8 cellular contexts compared by ENCODE assay signal in the genomic region with DNA sequence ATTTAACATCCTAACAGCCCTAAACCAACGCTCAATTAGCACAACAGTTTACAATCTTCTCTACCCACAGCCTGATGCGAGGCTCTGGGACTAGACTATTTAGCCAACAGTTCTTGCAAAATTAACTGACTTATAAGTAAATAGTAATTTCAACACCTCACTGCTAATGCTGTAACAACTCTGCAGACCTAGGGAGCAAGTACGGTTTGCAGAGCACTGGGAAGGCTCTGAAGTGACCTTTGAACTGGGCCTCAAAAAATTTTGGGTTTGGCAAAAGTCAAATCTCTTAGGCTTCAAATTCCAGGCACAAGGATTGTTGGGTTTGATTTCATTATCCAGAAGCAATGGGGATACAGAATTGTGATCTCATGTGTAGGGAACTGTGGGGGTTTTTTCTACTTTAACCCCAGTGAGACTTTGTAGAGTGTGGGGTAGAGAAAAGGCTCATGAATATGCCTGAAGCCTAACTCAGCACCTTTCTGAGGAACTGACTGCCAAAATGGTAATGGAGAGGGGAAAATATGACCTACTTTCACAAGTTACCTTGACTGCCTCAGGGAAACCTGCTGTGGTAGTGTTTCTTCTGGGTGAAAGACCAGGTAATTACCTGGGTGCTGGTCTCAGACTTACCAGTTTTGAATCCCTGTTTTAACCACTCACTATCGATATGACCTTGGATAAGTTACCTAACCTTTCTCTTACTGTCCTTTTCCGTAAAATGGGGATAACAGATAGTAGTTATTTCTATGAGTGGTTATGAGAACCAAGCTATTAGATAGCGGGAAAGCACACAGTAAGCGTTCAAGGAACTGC. TPM values are rescaled to one million over a fixed set of nuclear protein-coding genes. Genes with fewer than 3 reads are reported as not detected.
DNase-seq lines count a peak whose midpoint lies in the region; ATAC-seq and TF ChIP-seq lines count a peak whose summit lies in the region.

No MANE protein-coding gene starts in this region.

- in situ Hi-C loops in gastrocnemius medialis (cut with MboI; ENCODE audit: low sequenced_read_pairs in 4 of 4): no loop called here

- H3K18ac ChIP-seq in H9 (ENCODE audit: insufficient read length, low read depth, low read length): no peak overlapping the region

- H3K27me3 ChIP-seq in H9 (ENCODE audit: insufficient read depth, low read length) (no peaks in the 10 kb centered on the region), esophagus squamous epithelium (no peaks in the 10 kb centered on the region), gastrocnemius medialis (no peaks in the 10 kb centered on the region)

- H3K27ac ChIP-seq in H9 (ENCODE audit: insufficient read length, low read depth, low read length): no peak overlapping the region
- H3K27ac ChIP-seq in RWPE1: peak overlapping the region; percentile 98
- peak overlapping the region; percentile 87 to 98 (median 96) for H3K27ac ChIP-seq in esophagus squamous epithelium
- H3K27ac ChIP-seq in gastrocnemius medialis: peak overlapping the region; percentile 92 to 98 (median 94)

- H2BK20ac ChIP-seq in H9 (ENCODE audit: low read depth, low read length, poor library complexity, severe bottlenecking): no peak overlapping the region

- no peak overlapping the region for H2AK5ac ChIP-seq in H9 (ENCODE audit: insufficient read length, low read length)

- H2BK12ac ChIP-seq in H9 (ENCODE audit: insufficient read length, low read depth, low read length): no peak overlapping the region

- intact Hi-C loops in esophagus squamous epithelium (cut with DNase I) (no loop called here), gastrocnemius medialis (cut with DNase I; ENCODE audit: low total_unique reads) (loop anchor here (2.0 to 5.0 kb wide), 2 partner anchors 22 to 71 kb away; partner anchors contain the start of genes CCDC28B and KPNA6)

- peaks cover 28 to 33% of the 10 kb centered on the region in 2 experiments for H3K4me1 Mint-ChIP-seq in H9

- H3K4ac ChIP-seq in H9 (ENCODE audit: low read depth, low read length): no peak overlapping the region

- no peak for ATAC-seq in gastrocnemius medialis
- no peak for ATAC-seq in HG03139 (IDR thresholded peaks at IDR 0.05; ENCODE audit: unreplicated experiment)

- no peak overlapping the region for H4K91ac ChIP-seq in H9 (ENCODE audit: insufficient read length, low read depth, low read length)

- peak overlapping the region; percentile 45 to 81 (median 70) for H3K4me3 ChIP-seq in esophagus squamous epithelium
- peak overlapping the region; percentile 69 to 84 (median 76) for H3K4me3 ChIP-seq in gastrocnemius medialis

- H2AFZ ChIP-seq in H9 (ENCODE audit: low read length): no peak overlapping the region

- H3K79me1 ChIP-seq in H9 (ENCODE audit: insufficient read depth, low read depth, low read length, poor library complexity, severe bottlenecking): peaks cover 6% of the 10 kb centered on the region

- H3K56ac ChIP-seq in H9 (ENCODE audit: insufficient read length, low read depth, low read length): no peak overlapping the region

- no peak overlapping the region for H3T11ph ChIP-seq in H9 (ENCODE audit: low read length)

- H3K23me2 ChIP-seq in H9 (ENCODE audit: insufficient read length, low read depth, low read length, poor library complexity, severe bottlenecking): peaks cover 7% of the 10 kb centered on the region

- TF ChIP-seq POLR2A in esophagus squamous epithelium (IDR thresholded peaks at IDR 0.05) (no peak), gastrocnemius medialis (IDR thresholded peaks at IDR 0.05) (no peak)

- no peak overlapping the region for H4K8ac ChIP-seq in H9 (replicated peaks; ENCODE audit: insufficient read length, low read depth, low read length)

- H2BK15ac ChIP-seq in H9 (ENCODE audit: low read depth, low read length): no peak overlapping the region

- H3K36me3 Mint-ChIP-seq in H9 (ENCODE audit: insufficient read depth in 1 of 3, low read depth in 3 of 3): peaks cover 24 to 51% (median 38%) of the 10 kb centered on the region in 3 experiments; a peak in 6 of 7 replicates

- H3K9ac ChIP-seq in H9 (ENCODE audit: extremely low read depth, insufficient read length, low read length): no peak overlapping the region

- H3K23ac ChIP-seq in H9 (ENCODE audit: insufficient read length, low read depth, low read length): no peak overlapping the region

- no peak overlapping the region for H3K14ac ChIP-seq in H9 (ENCODE audit: insufficient read depth, low read length)

- H2BK5ac ChIP-seq in H9 (ENCODE audit: insufficient read length, low read length): no peak overlapping the region

- H3K27ac Mint-ChIP-seq in H9: peak overlapping the region in 2 of 3 experiments; percentile 89 to 90; a peak in 4 of 7 replicates

- CTCF ChIA-PET in RWPE1 (lab: Yijun Ruan, JAX): interaction anchor here (0.6 to 0.8 kb wide), 4 partner anchors 43 to 63 kb away, joined by 3 to 5 read pairs (median 4); no protein-coding TSS in a partner anchor

- TF ChIP-seq CTCF in H9 (conservative IDR thresholded peaks at IDR 0.05) (no peak), RWPE1 (conservative IDR thresholded peaks at IDR 0.05; ENCODE audit: low read depth) (no peak), esophagus squamous epithelium (IDR thresholded peaks at IDR 0.05) (no peak), gastrocnemius medialis (IDR thresholded peaks at IDR 0.05 in 4 of 5, conservative IDR thresholded peaks at IDR 0.05 in 1 of 5) (no peak)

- no peak overlapping the region for H4K5ac ChIP-seq in H9 (ENCODE audit: insufficient read length, low read depth, low read length)

- peak overlapping the region; percentile 86 to 92 for H3K4me3 Mint-ChIP-seq in H9

- no peaks in the 10 kb centered on the region for H4K20me1 ChIP-seq in H9 (ENCODE audit: control insufficient read depth, insufficient read depth, insufficient read length)

- DNase-seq in H9: no peak
- DNase-seq in RWPE1 (ENCODE audit: low spot score): no peak
- no peak for DNase-seq in esophagus squamous epithelium (lab: John Stamatoyannopoulos, UW)
- DNase-seq in gastrocnemius medialis: peak in 1 of 2 donors; percentile 5
- DNase-seq in NCI-H748 (lab: John Stamatoyannopoulos, UW; ENCODE audit: unreplicated experiment): no peak
- DNase-seq in activated CD4-positive, CD25-positive, alpha-beta regulatory T cell (lab: John Stamatoyannopoulos, UW): no peak
- DNase-seq in C1 segment of cervical spinal cord (lab: John Stamatoyannopoulos, UW): no peak

- H3K9me3 Mint-ChIP-seq in H9: no peaks in the 10 kb centered on the region

- H3K4me1 ChIP-seq in H9 (ENCODE audit: insufficient read depth, low read length): peaks cover 6% of the 10 kb centered on the region
- peaks cover 16 to 46% (median 34%) of the 10 kb centered on the region in 3 donors for H3K4me1 ChIP-seq in esophagus squamous epithelium
- peaks cover 26 to 30% of the 10 kb centered on the region in 2 donors for H3K4me1 ChIP-seq in gastrocnemius medialis

- no peak overlapping the region for H2BK120ac ChIP-seq in H9 (ENCODE audit: low read depth, low read length, poor library complexity, severe bottlenecking)

- H3K27me3 Mint-ChIP-seq in H9 (ENCODE audit: low read depth): no peaks in the 10 kb centered on the region

- peaks cover 0 to 42% (median 0%) of the 10 kb centered on the region in 3 donors for H3K36me3 ChIP-seq in esophagus squamous epithelium
- peaks cover 0 to 28% of the 10 kb centered on the region in 2 donors for H3K36me3 ChIP-seq in gastrocnemius medialis

- no CpG with 5 or more reads among the region's 7 CpGs for WGBS in H9 (ENCODE audit: extremely low coverage, insufficient read length, low lambda C conversion rate)
- 75 to 83% methylated on average over 7 of the region's 7 CpGs for WGBS in esophagus squamous epithelium, 2 donors

- POLR2A ChIA-PET in RWPE1 (lab: Yijun Ruan, JAX; ENCODE audit: low non-redundant PET): interaction anchor here (1.0 kb wide), 1 partner anchor 27 kb away, joined by 5 read pairs; the partner anchor contains the start of gene IQCC

- peak overlapping the region; percentile 11 for H3K4me2 ChIP-seq in H9 (ENCODE audit: insufficient read depth, insufficient read length, low read length)

- H3K79me2 ChIP-seq in H9 (ENCODE audit: insufficient read depth, low read length): peaks cover 4% of the 10 kb centered on the region; the same call in 1 of the 2 replicates

- no peaks in the 10 kb centered on the region for H3K9me3 ChIP-seq in H9 (ENCODE audit: control insufficient read depth, low read depth, low read length)
- H3K9me3 ChIP-seq in esophagus squamous epithelium: no peaks in the 10 kb centered on the region
- H3K9me3 ChIP-seq in gastrocnemius medialis: no peaks in the 10 kb centered on the region

RNA-seq across cellular contexts. Expression of gene TXLNA, which starts 0.9 kb away (rescaled TPM):
- 67.3 and 69.4 TPM in 2 replicates for total RNA-seq in H9 (2021)
- total RNA-seq in esophagus squamous epithelium: 10 to 100 TPM; 34.5 to 54.0 (median 40.7) TPM
- 10 to 100 TPM; 15.7 to 21.0 (median 17.6) TPM for total RNA-seq in gastrocnemius medialis

RNA-seq across cellular contexts. Expression of gene CCDC28B, which starts 21.8 kb away (rescaled TPM):
- total RNA-seq in H9 (2021) (20.7 and 21.3 TPM in 2 replicates), esophagus squamous epithelium (1 to 10 TPM in 3 of 4 donors, under 1 TPM in 1; 0.88 to 2.9 (median 1.6) TPM), gastrocnemius medialis (10 to 100 TPM; 16.4 to 79.0 (median 56.8) TPM)

RNA-seq across cellular contexts. Expression of gene IQCC, which starts 26.9 kb away (rescaled TPM):
- total RNA-seq in H9 (2021) (5.1 and 5.3 TPM in 2 replicates), esophagus squamous epithelium (1 to 10 TPM in 2 of 4 donors, under 1 TPM in 2; 0.66 to 2.0 (median 1.1) TPM), gastrocnemius medialis (under 1 TPM; 0.49 to 0.93 (median 0.83) TPM)

RNA-seq across cellular contexts. Expression of gene DCDC2B, which starts 30.3 kb away (rescaled TPM):
- not detected in 2 replicates for total RNA-seq in H9 (2021)
- not detected for total RNA-seq in esophagus squamous epithelium
- not detected for total RNA-seq in gastrocnemius medialis

RNA-seq across cellular contexts. Expression of gene TMEM234, which starts 43.6 kb away (rescaled TPM):
- total RNA-seq in H9 (2021) (19.5 and 19.7 TPM in 2 replicates), esophagus squamous epithelium (10 to 100 TPM in 2 of 4 donors, 1 to 10 TPM in 2; 6.4 to 11.1 (median 9.4) TPM), gastrocnemius medialis (1 to 10 TPM; 1.6 to 4.6 (median 4.4) TPM)
